Comparison of ENCODE assay signal across 8 cellular contexts in genomic region chr7:130486963-130487324, GRCh38. TPM values are rescaled to one million over a fixed set of nuclear protein-coding genes. Genes with fewer than 3 reads are reported as not detected.
A peak's percentile ranks its signal among the peaks of the same experiment; 100 is the strongest.
DNase-seq lines count a peak whose midpoint lies in the region; ATAC-seq, FAIRE-seq and TF ChIP-seq lines count a peak whose summit lies in the region.

No MANE protein-coding gene starts in this region.

- peak overlapping the region; percentile 48 for H3K4me3 Mint-ChIP-seq in activated CD4-positive, alpha-beta T cell treated with anti-CD3 and anti-CD28 coated beads, Interleukin-2, amount 10 ng/mL, durations not matched to agents 7 days and 5 days
- H3K4me3 Mint-ChIP-seq in activated T-helper 2 cell treated with anti-CD3 and anti-CD28 coated beads, Interferon-gamma antibody, Interleukin-2, Interleukin-4, amounts not matched to agents 10 μg/mL and 5 μg/mL and 100 μg/mL, durations not matched to agents 14 hours and 24 hours and 36 hours (ENCODE audit: low read depth), result peak overlapping the region; percentile 78

- no peaks in the 10 kb centered on the region for H3K36me3 Mint-ChIP-seq in activated CD4-positive, alpha-beta T cell treated with anti-CD3 and anti-CD28 coated beads, Interleukin-2, amount 10 ng/mL, durations not matched to agents 7 days and 5 days (ENCODE audit: low read depth)
- H3K36me3 Mint-ChIP-seq in activated T-helper 2 cell treated with anti-CD3 and anti-CD28 coated beads, Interferon-gamma antibody, Interleukin-2, Interleukin-4, amounts not matched to agents 10 μg/mL and 5 μg/mL and 100 μg/mL, durations not matched to agents 14 hours and 24 hours and 36 hours (ENCODE audit: low read depth), result no peaks in the 10 kb centered on the region

- FAIRE-seq in islet of Langerhans (lab: Jason Lieb, UNC), result peak; percentile 30

- H3K4me3 ChIP-seq in suprapubic skin, result peak overlapping the region; percentile 49

- peaks cover 64% of the 10 kb centered on the region for H3K27me3 Mint-ChIP-seq in activated CD4-positive, alpha-beta T cell treated with anti-CD3 and anti-CD28 coated beads, Interleukin-2, amount 10 ng/mL, durations not matched to agents 7 days and 5 days
- H3K27me3 Mint-ChIP-seq in activated T-helper 2 cell treated with anti-CD3 and anti-CD28 coated beads, Interferon-gamma antibody, Interleukin-2, Interleukin-4, amounts not matched to agents 10 μg/mL and 5 μg/mL and 100 μg/mL, durations not matched to agents 14 hours and 24 hours and 36 hours (ENCODE audit: low read depth), result peaks cover 60% of the 10 kb centered on the region

- TF ChIP-seq CTCF in suprapubic skin (IDR thresholded peaks at IDR 0.05), result no peak

- H3K36me3 ChIP-seq in suprapubic skin, result no peaks in the 10 kb centered on the region

- no peaks in the 10 kb centered on the region for H3K9me3 Mint-ChIP-seq in activated CD4-positive, alpha-beta T cell treated with anti-CD3 and anti-CD28 coated beads, Interleukin-2, amount 10 ng/mL, durations not matched to agents 7 days and 5 days
- no peaks in the 10 kb centered on the region for H3K9me3 Mint-ChIP-seq in activated T-helper 2 cell treated with anti-CD3 and anti-CD28 coated beads, Interferon-gamma antibody, Interleukin-2, Interleukin-4, amounts not matched to agents 10 μg/mL and 5 μg/mL and 100 μg/mL, durations not matched to agents 14 hours and 24 hours and 36 hours

- ATAC-seq in HG03045 (IDR thresholded peaks at IDR 0.05; ENCODE audit: unreplicated experiment) (no peak), HG02798 (IDR thresholded peaks at IDR 0.05; ENCODE audit: poor library complexity, unreplicated experiment) (no peak)

- H3K4me1 Mint-ChIP-seq in activated CD4-positive, alpha-beta T cell treated with anti-CD3 and anti-CD28 coated beads, Interleukin-2, amount 10 ng/mL, durations not matched to agents 7 days and 5 days, result peaks cover 25% of the 10 kb centered on the region
- peaks cover 23% of the 10 kb centered on the region for H3K4me1 Mint-ChIP-seq in activated T-helper 2 cell treated with anti-CD3 and anti-CD28 coated beads, Interferon-gamma antibody, Interleukin-2, Interleukin-4, amounts not matched to agents 10 μg/mL and 5 μg/mL and 100 μg/mL, durations not matched to agents 14 hours and 24 hours and 36 hours (ENCODE audit: low read depth)

- no peak for TF ChIP-seq EP300 in suprapubic skin (IDR thresholded peaks at IDR 0.05)

- intact Hi-C loops in activated T-helper 2 cell treated with anti-CD3 and anti-CD28 coated beads, Interferon-gamma antibody, Interleukin-2, Interleukin-4, amounts not matched to agents 10 μg/mL and 5 μg/mL and 100 μg/mL, durations not matched to agents 14 hours and 24 hours and 36 hours (cut with micrococcal nuclease), result loop anchor here (5.0 to 10.0 kb wide), 3 partner anchors 235 to 270 kb away; no protein-coding TSS in a partner anchor

- H3K9me3 ChIP-seq in suprapubic skin, result no peaks in the 10 kb centered on the region

- WGBS in suprapubic skin, result 41% methylated on average over 4 of the region's 4 CpGs

- no peak for DNase-seq in activated CD4-positive, alpha-beta T cell treated with anti-CD3 and anti-CD28 coated beads, Interleukin-2, amount 10 ng/mL, durations not matched to agents 7 days and 5 days
- no peak for DNase-seq in activated CD4-positive, alpha-beta T cell treated with anti-CD3 and anti-CD28 coated beads for 1 hour
- DNase-seq in activated T-helper 2 cell treated with anti-CD3 and anti-CD28 coated beads, Interferon-gamma antibody, Interleukin-2, Interleukin-4, amounts not matched to agents 10 μg/mL and 5 μg/mL and 100 μg/mL, durations not matched to agents 14 hours and 24 hours and 36 hours (ENCODE audit: low spot score), result no peak
- no peak for DNase-seq in suprapubic skin (ENCODE audit: low spot score in 2 of 2)
- DNase-seq in NCI-H526 treated with DMSO at 0.1 percent for 48 hours (lab: John Stamatoyannopoulos, UW), result no peak

- no peak for TF ChIP-seq POLR2A in suprapubic skin (IDR thresholded peaks at IDR 0.05)

- POLR2A ChIA-PET in activated CD4-positive, alpha-beta T cell treated with anti-CD3 and anti-CD28 coated beads, Interleukin-2, amount 10 ng/mL, durations not matched to agents 7 days and 5 days (lab: Charles Lee), result no interaction called here

- H3K4me1 ChIP-seq in suprapubic skin, result peaks cover 13% of the 10 kb centered on the region

- CTCF ChIA-PET in activated CD4-positive, alpha-beta T cell treated with anti-CD3 and anti-CD28 coated beads, Interleukin-2, amount 10 ng/mL, durations not matched to agents 7 days and 5 days (lab: Charles Lee), result interaction anchor here (0.8 to 1.4 kb wide), 2 partner anchors 34 to 40 kb away, joined by 3 to 5 read pairs; no protein-coding TSS in a partner anchor

- H3K27ac Mint-ChIP-seq in activated CD4-positive, alpha-beta T cell treated with anti-CD3 and anti-CD28 coated beads, Interleukin-2, amount 10 ng/mL, durations not matched to agents 7 days and 5 days, result no peak overlapping the region
- no peak overlapping the region for H3K27ac Mint-ChIP-seq in activated T-helper 2 cell treated with anti-CD3 and anti-CD28 coated beads, Interferon-gamma antibody, Interleukin-2, Interleukin-4, amounts not matched to agents 10 μg/mL and 5 μg/mL and 100 μg/mL, durations not matched to agents 14 hours and 24 hours and 36 hours

- peaks cover 5% of the 10 kb centered on the region for H3K27me3 ChIP-seq in suprapubic skin

- H3K27ac ChIP-seq in suprapubic skin, result no peak overlapping the region

RNA-seq across cellular contexts. Expression of gene MEST, which starts 4.9 kb away (rescaled TPM):
- 1 to 10 TPM; 1.2 TPM for total RNA-seq in activated CD4-positive, alpha-beta T cell treated with anti-CD3 and anti-CD28 coated beads, Interleukin-2, amount 10 ng/mL, durations not matched to agents 7 days and 5 days
- total RNA-seq in activated T-helper 2 cell treated with anti-CD3 and anti-CD28 coated beads, Interferon-gamma antibody, Interleukin-2, Interleukin-4, amounts not matched to agents 10 μg/mL and 5 μg/mL and 100 μg/mL, durations not matched to agents 14 hours and 24 hours and 36 hours, result 3.1 and 3.6 TPM in 2 replicates
- total RNA-seq in suprapubic skin, result 10 to 100 TPM in 3 of 4 donors, 1 to 10 TPM in 1; 7.5 to 17.5 (median 12.4) TPM

RNA-seq across cellular contexts. Expression of gene CEP41, which starts 46.1 kb away (rescaled TPM):
- total RNA-seq in activated CD4-positive, alpha-beta T cell treated with anti-CD3 and anti-CD28 coated beads, Interleukin-2, amount 10 ng/mL, durations not matched to agents 7 days and 5 days, result 10 to 100 TPM; 18.5 to 19.6 TPM
- 15.9 and 21.2 TPM in 2 replicates for total RNA-seq in activated T-helper 2 cell treated with anti-CD3 and anti-CD28 coated beads, Interferon-gamma antibody, Interleukin-2, Interleukin-4, amounts not matched to agents 10 μg/mL and 5 μg/mL and 100 μg/mL, durations not matched to agents 14 hours and 24 hours and 36 hours
- 1 to 10 TPM; 1.1 to 4.6 (median 4.2) TPM for total RNA-seq in suprapubic skin
